In genomic region chr4:40550900-40551546, GRCh38 we compare ENCODE assay signal across 8 cellular contexts.
A peak's percentile ranks its signal among the peaks of the same experiment; 100 is the strongest.
DNase-seq lines count a peak whose midpoint lies in the region; ATAC-seq, FAIRE-seq and TF ChIP-seq lines count a peak whose summit lies in the region.

No MANE protein-coding gene starts in this region.

- DNase-seq in DND-41 (peak; percentile 24), GM19239 (ENCODE audit: insufficient read length, low spot score) (peak; percentile 37), medulla oblongata (ENCODE audit: extremely low spot score) (peak; percentile 30), NCI-H1105 (lab: John Stamatoyannopoulos, UW) (no peak), mesenteric fat pad (ENCODE audit: low spot score) (no peak)
- peak; percentile 29 for DNase-seq in central memory CD4-positive, alpha-beta T cell

- peak; percentile 95 for FAIRE-seq in GM19239 (lab: Jason Lieb, UNC)

- peak; percentile 82 for ATAC-seq in DND-41 (ENCODE audit: insufficient read depth, low read depth)
- ATAC-seq in HG03280 (IDR thresholded peaks at IDR 0.05; ENCODE audit: unreplicated experiment), result peak; percentile 82

- H4K20me1 ChIP-seq in DND-41 (ENCODE audit: insufficient read depth, low read length), result no peaks in the 10 kb centered on the region
- no peaks in the 10 kb centered on the region for H4K20me1 ChIP-seq in OCI-LY1 (ENCODE audit: insufficient read depth, low read length)

- no peaks in the 10 kb centered on the region for H3K9me3 ChIP-seq in DND-41 (ENCODE audit: insufficient read depth, low read length, severe bottlenecking)
- no peaks in the 10 kb centered on the region for H3K9me3 ChIP-seq in OCI-LY1 (ENCODE audit: low read length)

- H3F3A ChIP-seq in OCI-LY1 (ENCODE audit: insufficient read depth, low read length), result no peaks in the 10 kb centered on the region

- H3K4me1 ChIP-seq in DND-41 (ENCODE audit: insufficient read depth, low read length) (peaks cover 14% of the 10 kb centered on the region; the same call in 1 of the 2 replicates), OCI-LY1 (ENCODE audit: insufficient read depth, low read length, severe bottlenecking) (peaks cover 11% of the 10 kb centered on the region)

- no peaks in the 10 kb centered on the region for H3K9me2 ChIP-seq in OCI-LY1 (ENCODE audit: low read depth, low read length)

- H2AFZ ChIP-seq in DND-41 (ENCODE audit: low read depth, low read length) (peak overlapping the region; percentile 62), OCI-LY1 (ENCODE audit: low read length) (no peak overlapping the region)

- H3K4me2 ChIP-seq in DND-41 (ENCODE audit: insufficient read depth, low read length) (peak overlapping the region; percentile 62), OCI-LY1 (ENCODE audit: low read length) (peak overlapping the region; percentile 35; the same call in 1 of the 2 replicates)

- no peaks in the 10 kb centered on the region for H3K27me3 ChIP-seq in DND-41 (ENCODE audit: insufficient read depth, low read length, poor library complexity)
- no peaks in the 10 kb centered on the region for H3K27me3 ChIP-seq in OCI-LY1 (ENCODE audit: insufficient read depth, low read length)

- no peaks in the 10 kb centered on the region for H3K79me2 ChIP-seq in DND-41 (ENCODE audit: insufficient read depth, low read length)
- no peaks in the 10 kb centered on the region for H3K79me2 ChIP-seq in OCI-LY1 (ENCODE audit: insufficient read depth, low read length)

- peak overlapping the region; percentile 27; the same call in 1 of the 2 replicates for H3K9ac ChIP-seq in DND-41 (ENCODE audit: low read depth, low read length)
- no peak overlapping the region for H3K9ac ChIP-seq in OCI-LY1 (ENCODE audit: low read length)

- no peaks in the 10 kb centered on the region for H3K36me3 ChIP-seq in DND-41 (ENCODE audit: insufficient read depth, low read length)
- H3K36me3 ChIP-seq in OCI-LY1 (ENCODE audit: insufficient read depth, low read length), result no peaks in the 10 kb centered on the region

- peak overlapping the region in 1 of 2 experiments; percentile 40; a peak in 2 of 4 replicates for H3K4me3 ChIP-seq in DND-41 (ENCODE audit: low read depth in 1 of 2, low read length in 2 of 2)
- peak overlapping the region; percentile 9 for H3K4me3 ChIP-seq in OCI-LY1 (ENCODE audit: low read depth, low read length, poor library complexity, severe bottlenecking)

- TF ChIP-seq CTCF in DND-41 (IDR thresholded peaks at IDR 0.05; ENCODE audit: borderline replicate concordance, extremely low read depth, low read length, poor library complexity, severe bottlenecking) (peak; percentile 59), OCI-LY1 (IDR thresholded peaks at IDR 0.05; ENCODE audit: low read length) (peak; percentile 54)

- H3K27ac ChIP-seq in DND-41 (ENCODE audit: low read length), result no peak overlapping the region
- no peak overlapping the region for H3K27ac ChIP-seq in OCI-LY1 (ENCODE audit: low read depth, low read length, poor library complexity, severe bottlenecking)

Comparison
In these comparisons a context has a peak if more than half of its experiments do, and no peak if none do; other contexts are left out.
1. DNase-seq: peak in DND-41 (single experiment), GM19239 (single experiment), central memory CD4-positive, alpha-beta T cell (single experiment) and medulla oblongata (single experiment); none in NCI-H1105 (single experiment) and mesenteric fat pad (single experiment).